35 cellular contexts compared by ENCODE assay signal in genomic region chr1:46458846-46459245, GRCh38. TPM values are rescaled to one million over a fixed set of nuclear protein-coding genes. Genes with fewer than 3 reads are reported as not detected.
"Had no signal": no experiment of that assay in that cellular context is flagged by ENCODE, and none has a peak within 500 bp of the region (broad histone marks: within the 10 kb centered on the region; RNA-seq: fewer than 3 reads in every experiment).

No MANE protein-coding gene starts in this region.

- H3K4me3 ChIP-seq: adrenal gland, body of pancreas, colonic mucosa, esophagus muscularis mucosa, gastrocnemius medialis, heart left ventricle had no signal

- H3K4me3 Mint-ChIP-seq: activated B cell treated with CpG ODN at 0.5 μM for 24 hours; activated CD4-positive, alpha-beta memory T cell treated with anti-CD3 and anti-CD28 coated beads for 36 hours; activated CD8-positive, alpha-beta memory T cell treated with anti-CD3 and anti-CD28 coated beads, Interleukin-2, amount 10 ng/mL, durations not matched to agents 7 days and 5 days; activated CD8-positive, alpha-beta T cell treated with anti-CD3 and anti-CD28 coated beads, Interleukin-2, amount 10 ng/mL, durations not matched to agents 7 days and 5 days; activated naive CD4-positive, alpha-beta T cell treated with anti-CD3 and anti-CD28 coated beads for 36 hours; activated naive CD4-positive, alpha-beta T cell treated with anti-CD3 and anti-CD28 coated beads, Interleukin-2, amount 50 U/mL, for 24 hours; activated naive CD8-positive, alpha-beta T cell treated with anti-CD3 and anti-CD28 coated beads for 36 hours; activated naive CD8-positive, alpha-beta T cell treated with anti-CD3 and anti-CD28 coated beads, Interleukin-2, amount 50 U/mL, for 24 hours; activated T-helper 1 cell treated with anti-CD3 and anti-CD28 coated beads, Interleukin-12 subunit alpha, Interleukin-12 subunit beta, Interleukin-2, Interleukin-4 antibody, amounts not matched to agents 30 ng/mL and 10 ng/mL and 1 ng/mL, durations not matched to agents 14 hours and 24 hours and 36 hours; dendritic cell treated with granulocyte-macrophage colony-stimulating factor and Interleukin-4, amounts not matched to agents 40 ng/mL and 50 ng/mL, for 4 days; effector memory CD8-positive, alpha-beta T cell had no signal

- H3K27ac ChIP-seq: adrenal gland, body of pancreas, colonic mucosa, esophagus muscularis mucosa, foreskin keratinocyte, gastrocnemius medialis, heart left ventricle had no signal

- H3K36me3 ChIP-seq: adrenal gland, colonic mucosa, esophagus muscularis mucosa, gastrocnemius medialis, heart left ventricle had no signal

- H3K4me1 ChIP-seq: adrenal gland, body of pancreas, colonic mucosa, esophagus muscularis mucosa, foreskin keratinocyte, gastrocnemius medialis, heart left ventricle had no signal

- H3K27me3 ChIP-seq: adrenal gland, body of pancreas, colonic mucosa, gastrocnemius medialis had no signal

- ATAC-seq: activated CD4-positive, CD25-positive, alpha-beta regulatory T cell treated with anti-CD3 and anti-CD28 coated beads, Interleukin-2, amount 50 U/mL, for 24 hours; activated CD8-positive, alpha-beta memory T cell treated with anti-CD3 and anti-CD28 coated beads, Interleukin-2, amount 10 ng/mL, durations not matched to agents 7 days and 5 days; activated CD8-positive, alpha-beta T cell treated with anti-CD3 and anti-CD28 coated beads, Interleukin-2, amount 10 ng/mL, durations not matched to agents 7 days and 5 days; activated naive CD8-positive, alpha-beta T cell treated with anti-CD3 and anti-CD28 coated beads, Interleukin-2, amount 50 U/mL, for 24 hours; body of pancreas; effector memory CD8-positive, alpha-beta T cell; foreskin keratinocyte; gastrocnemius medialis; heart left ventricle had no signal

- H3K27ac Mint-ChIP-seq: activated B cell treated with CpG ODN at 0.5 μM for 24 hours; activated CD4-positive, alpha-beta memory T cell treated with anti-CD3 and anti-CD28 coated beads for 36 hours; activated CD8-positive, alpha-beta memory T cell treated with anti-CD3 and anti-CD28 coated beads, Interleukin-2, amount 10 ng/mL, durations not matched to agents 7 days and 5 days; activated CD8-positive, alpha-beta T cell treated with anti-CD3 and anti-CD28 coated beads, Interleukin-2, amount 10 ng/mL, durations not matched to agents 7 days and 5 days; activated naive CD4-positive, alpha-beta T cell treated with anti-CD3 and anti-CD28 coated beads for 36 hours; activated naive CD4-positive, alpha-beta T cell treated with anti-CD3 and anti-CD28 coated beads, Interleukin-2, amount 50 U/mL, for 24 hours; activated naive CD8-positive, alpha-beta T cell treated with anti-CD3 and anti-CD28 coated beads for 36 hours; activated naive CD8-positive, alpha-beta T cell treated with anti-CD3 and anti-CD28 coated beads, Interleukin-2, amount 50 U/mL, for 24 hours; activated T-helper 1 cell treated with anti-CD3 and anti-CD28 coated beads, Interleukin-12 subunit alpha, Interleukin-12 subunit beta, Interleukin-2, Interleukin-4 antibody, amounts not matched to agents 30 ng/mL and 10 ng/mL and 1 ng/mL, durations not matched to agents 14 hours and 24 hours and 36 hours; activated T-helper 2 cell treated with anti-CD3 and anti-CD28 coated beads, Interferon-gamma antibody, Interleukin-2, Interleukin-4, amounts not matched to agents 10 μg/mL and 5 μg/mL and 100 μg/mL, durations not matched to agents 14 hours and 24 hours and 36 hours; dendritic cell treated with granulocyte-macrophage colony-stimulating factor and Interleukin-4, amounts not matched to agents 40 ng/mL and 50 ng/mL, for 4 days; effector memory CD8-positive, alpha-beta T cell had no signal

- H3K36me3 Mint-ChIP-seq: activated CD4-positive, alpha-beta memory T cell treated with anti-CD3 and anti-CD28 coated beads for 36 hours; activated CD8-positive, alpha-beta memory T cell treated with anti-CD3 and anti-CD28 coated beads, Interleukin-2, amount 10 ng/mL, durations not matched to agents 7 days and 5 days; activated naive CD4-positive, alpha-beta T cell treated with anti-CD3 and anti-CD28 coated beads, Interleukin-2, amount 50 U/mL, for 24 hours; activated naive CD8-positive, alpha-beta T cell treated with anti-CD3 and anti-CD28 coated beads for 36 hours had no signal

- H3K9me3 Mint-ChIP-seq: activated B cell treated with CpG ODN at 0.5 μM for 24 hours; activated CD4-positive, alpha-beta memory T cell treated with anti-CD3 and anti-CD28 coated beads for 36 hours; activated naive CD4-positive, alpha-beta T cell treated with anti-CD3 and anti-CD28 coated beads for 36 hours; activated naive CD4-positive, alpha-beta T cell treated with anti-CD3 and anti-CD28 coated beads, Interleukin-2, amount 50 U/mL, for 24 hours; activated naive CD8-positive, alpha-beta T cell treated with anti-CD3 and anti-CD28 coated beads for 36 hours; activated naive CD8-positive, alpha-beta T cell treated with anti-CD3 and anti-CD28 coated beads, Interleukin-2, amount 50 U/mL, for 24 hours; activated T-helper 1 cell treated with anti-CD3 and anti-CD28 coated beads, Interleukin-12 subunit alpha, Interleukin-12 subunit beta, Interleukin-2, Interleukin-4 antibody, amounts not matched to agents 30 ng/mL and 10 ng/mL and 1 ng/mL, durations not matched to agents 14 hours and 24 hours and 36 hours; activated T-helper 2 cell treated with anti-CD3 and anti-CD28 coated beads, Interferon-gamma antibody, Interleukin-2, Interleukin-4, amounts not matched to agents 10 μg/mL and 5 μg/mL and 100 μg/mL, durations not matched to agents 14 hours and 24 hours and 36 hours; dendritic cell treated with granulocyte-macrophage colony-stimulating factor and Interleukin-4, amounts not matched to agents 40 ng/mL and 50 ng/mL, for 4 days; effector memory CD8-positive, alpha-beta T cell had no signal

- H3K4me1 Mint-ChIP-seq: activated B cell treated with CpG ODN at 0.5 μM for 24 hours; activated CD8-positive, alpha-beta memory T cell treated with anti-CD3 and anti-CD28 coated beads, Interleukin-2, amount 10 ng/mL, durations not matched to agents 7 days and 5 days; activated naive CD4-positive, alpha-beta T cell treated with anti-CD3 and anti-CD28 coated beads, Interleukin-2, amount 50 U/mL, for 24 hours; activated naive CD8-positive, alpha-beta T cell treated with anti-CD3 and anti-CD28 coated beads for 36 hours; activated naive CD8-positive, alpha-beta T cell treated with anti-CD3 and anti-CD28 coated beads, Interleukin-2, amount 50 U/mL, for 24 hours had no signal

- H3K9me3 ChIP-seq: adrenal gland, body of pancreas, colonic mucosa, esophagus muscularis mucosa, gastrocnemius medialis, heart left ventricle had no signal

- DNase-seq: activated B cell treated with CpG ODN at 0.5 μM for 24 hours; activated CD4-positive, alpha-beta memory T cell treated with anti-CD3 and anti-CD28 coated beads for 36 hours; activated CD4-positive, alpha-beta T cell treated with anti-CD3 and anti-CD28 coated beads for 48 hours; activated CD8-positive, alpha-beta memory T cell treated with anti-CD3 and anti-CD28 coated beads, Interleukin-2, amount 10 ng/mL, durations not matched to agents 7 days and 5 days; activated CD8-positive, alpha-beta memory T cell treated with anti-CD3 and anti-CD28 coated beads, Interleukin-2, amount 50 U/mL, for 4 hours; activated CD8-positive, alpha-beta T cell treated with anti-CD3 and anti-CD28 coated beads, Interleukin-2, amount 10 ng/mL, durations not matched to agents 7 days and 5 days; activated effector memory CD4-positive, alpha-beta T cell treated with anti-CD3 and anti-CD28 coated beads, Interleukin-2, amount 50 U/mL, for 16 hours; activated naive CD4-positive, alpha-beta T cell treated with anti-CD3 and anti-CD28 coated beads for 36 hours; activated naive CD8-positive, alpha-beta T cell treated with anti-CD3 and anti-CD28 coated beads for 36 hours; activated naive CD8-positive, alpha-beta T cell treated with anti-CD3 and anti-CD28 coated beads, Interleukin-2, amount 50 U/mL, for 24 hours; activated T-cell treated with anti-CD3 and anti-CD28 coated beads, Interleukin-2, amount 50 U/mL, for 1 hour; activated T-cell treated with anti-CD3 and anti-CD28 coated beads, Interleukin-2, amount 50 U/mL, for 48 hours; adrenal gland; amygdala; aorta; body of pancreas; central memory CD4-positive, alpha-beta T cell; cerebellar nuclear complex; colonic mucosa; effector CD4-positive, alpha-beta T cell; effector memory CD8-positive, alpha-beta T cell; erythroblast; foreskin keratinocyte; gastrocnemius medialis; glutamatergic neuron; T-helper 2 cell had no signal

RNA-seq across cellular contexts. Expression of gene DMBX1, which starts 30.8 kb away (rescaled TPM):
- total RNA-seq: activated B cell treated with CpG ODN at 0.5 μM for 24 hours; activated CD8-positive, alpha-beta memory T cell treated with anti-CD3 and anti-CD28 coated beads for 36 hours; activated naive CD4-positive, alpha-beta T cell treated with anti-CD3 and anti-CD28 coated beads for 36 hours; activated naive CD8-positive, alpha-beta T cell treated with anti-CD3 and anti-CD28 coated beads for 36 hours; activated T-helper 1 cell treated with anti-CD3 and anti-CD28 coated beads, Interleukin-12 subunit alpha, Interleukin-12 subunit beta, Interleukin-2, Interleukin-4 antibody, amounts not matched to agents 30 ng/mL and 10 ng/mL and 1 ng/mL, durations not matched to agents 14 hours and 24 hours and 36 hours; activated T-helper 2 cell treated with anti-CD3 and anti-CD28 coated beads, Interferon-gamma antibody, Interleukin-2, Interleukin-4, amounts not matched to agents 10 μg/mL and 5 μg/mL and 100 μg/mL, durations not matched to agents 14 hours and 24 hours and 36 hours; aorta; body of pancreas; colonic mucosa; esophagus muscularis mucosa; foreskin keratinocyte; gastrocnemius medialis; heart left ventricle; T-helper 1 cell treated with Interleukin-12 subunit alpha and Interleukin-12 subunit beta and Interleukin-4 antibody, amounts not matched to agents 30 ng/mL and 1 ng/mL, for 36 hours had no signal
